ENCODE assay signal across 8 cellular contexts in genomic region chr19:638901-639250, GRCh38. TPM values are rescaled to one million over a fixed set of nuclear protein-coding genes. Genes with fewer than 3 reads are reported as not detected.
A peak's percentile ranks its signal among the peaks of the same experiment; 100 is the strongest.
DNase-seq lines count a peak whose midpoint lies in the region; ATAC-seq and TF ChIP-seq lines count a peak whose summit lies in the region.
"Had no signal": no experiment of that assay in that cellular context is flagged by ENCODE, and none has a peak within 500 bp of the region (broad histone marks: within the 10 kb centered on the region; RNA-seq: fewer than 3 reads in every experiment).

No MANE protein-coding gene starts in this region.

- H3F3A ChIP-seq in GM23248 (ENCODE audit: insufficient read depth), result no peaks in the 10 kb centered on the region

- in situ Hi-C loops in GM23248 (cut with MboI), result no loop called here

- POLR2A ChIA-PET in WTC11 (lab: Charles Lee), result no interaction called here
- POLR2A ChIA-PET in HEK293T (lab: Yijun Ruan, JAX), result no interaction called here

- H2AFZ ChIP-seq in GM23248, result peak overlapping the region; percentile 79
- peak overlapping the region; percentile 33 for H2AFZ ChIP-seq in hepatocyte

- CTCF ChIA-PET in WTC11 (lab: Charles Lee) (no interaction called here), HEK293T (lab: Yijun Ruan, JAX) (no interaction called here)

- peak overlapping the region; percentile 68; the same call in 1 of the 2 replicates for H3K4me3 ChIP-seq in GM23248
- H3K4me3 ChIP-seq in hepatocyte, result no peak overlapping the region
- H3K4me3 ChIP-seq in skeletal muscle tissue (ENCODE audit: low read length in 3 of 3), result peak overlapping the region in 2 of 3 donors; percentile 71 to 72

- H3K4me1 Mint-ChIP-seq in WTC11, result peaks cover 8% of the 10 kb centered on the region

- H3K9me3 Mint-ChIP-seq in WTC11, result peaks cover 4% of the 10 kb centered on the region; the same call in 1 of the 2 replicates

- H3K9me2 ChIP-seq in GM23248 (ENCODE audit: insufficient read depth) (no peaks in the 10 kb centered on the region), hepatocyte (replicated peaks; ENCODE audit: insufficient read depth) (no peaks in the 10 kb centered on the region)

- WGBS in GM23248 (ENCODE audit: low coverage in 1 of 2, low lambda C conversion rate in 2 of 2, missing lambda C conversion rate in 2 of 2), 2 experiments, result 53 to 70% methylated on average over 10 to 16 of the region's 17 CpGs
- WGBS in hepatocyte (ENCODE audit: low lambda C conversion rate, missing lambda C conversion rate), result 82% methylated on average over 16 of the region's 17 CpGs

- H3K4me2 ChIP-seq in GM23248 (ENCODE audit: unreplicated experiment), result peak overlapping the region; percentile 91
- peak overlapping the region; percentile 90 for H3K4me2 ChIP-seq in hepatocyte

- H3K27ac ChIP-seq in GM23248, result no peak overlapping the region
- H3K27ac ChIP-seq in hepatocyte, result no peak overlapping the region
- no peak overlapping the region for H3K27ac ChIP-seq in skeletal muscle tissue (ENCODE audit: low read depth, low read length)

- DNase-seq in GM23248 (no peak), WTC11 (ENCODE audit: low spot score) (no peak), hepatocyte (ENCODE audit: low spot score) (no peak), HEK293T (ENCODE audit: extremely low spot score) (no peak), kidney glomerular epithelial cell (lab: John Stamatoyannopoulos, UW) (no peak)
- DNase-seq: NCI-H1436 treated with DMSO at 0.1 percent for 48 hours had no signal

- no peak overlapping the region for H3K27ac Mint-ChIP-seq in WTC11

- H3K4me1 ChIP-seq in GM23248 (ENCODE audit: insufficient read depth) (no peaks in the 10 kb centered on the region), hepatocyte (ENCODE audit: insufficient read depth) (peaks cover 5% of the 10 kb centered on the region), skeletal muscle tissue (ENCODE audit: control insufficient read depth in 3 of 3, insufficient read depth in 3 of 3, low read length in 3 of 3) (peaks cover 12 to 16% (median 14%) of the 10 kb centered on the region in 3 donors)

- no peaks in the 10 kb centered on the region for H3K36me3 Mint-ChIP-seq in WTC11

- no peaks in the 10 kb centered on the region for H3K36me3 ChIP-seq in GM23248 (ENCODE audit: low read depth)
- no peaks in the 10 kb centered on the region for H3K36me3 ChIP-seq in hepatocyte (replicated peaks; ENCODE audit: insufficient read depth, low read depth)
- H3K36me3 ChIP-seq in skeletal muscle tissue (ENCODE audit: control insufficient read depth in 3 of 3, insufficient read depth in 3 of 3, low read length in 3 of 3), result no peaks in the 10 kb centered on the region

- H3K9ac ChIP-seq in GM23248, result peak overlapping the region; percentile 65
- H3K9ac ChIP-seq in skeletal muscle tissue (ENCODE audit: low read depth in 1 of 3, low read length in 3 of 3), result peak overlapping the region in 1 of 3 donors; percentile 60

- no peaks in the 10 kb centered on the region for H3K9me3 ChIP-seq in GM23248 (ENCODE audit: low read depth)
- H3K9me3 ChIP-seq in hepatocyte (ENCODE audit: low read depth), result no peaks in the 10 kb centered on the region
- no peaks in the 10 kb centered on the region for H3K9me3 ChIP-seq in skeletal muscle tissue (ENCODE audit: control insufficient read depth in 3 of 3, low read length in 3 of 3)

- ATAC-seq in WTC11 (no peak), GM18873 (IDR thresholded peaks at IDR 0.05; ENCODE audit: low FRiP score, unreplicated experiment) (no peak)

- TF ChIP-seq CTCF in WTC11 (IDR thresholded peaks at IDR 0.05) (no peak), hepatocyte (IDR thresholded peaks at IDR 0.05; ENCODE audit: poor library complexity) (no peak)

- H3K27me3 ChIP-seq in GM23248 (replicated peaks; ENCODE audit: insufficient read depth) (no peaks in the 10 kb centered on the region), hepatocyte (no peaks in the 10 kb centered on the region), skeletal muscle tissue (ENCODE audit: control insufficient read depth in 3 of 3, insufficient read depth in 3 of 3, low read length in 3 of 3) (no peaks in the 10 kb centered on the region)

- H3K27me3 Mint-ChIP-seq in WTC11 (ENCODE audit: low read depth), result peaks cover 26% of the 10 kb centered on the region

- peak overlapping the region; percentile 76 for H3K4me3 Mint-ChIP-seq in WTC11

- H4K20me1 ChIP-seq in GM23248 (ENCODE audit: insufficient read depth) (no peaks in the 10 kb centered on the region), hepatocyte (ENCODE audit: insufficient read depth, poor library complexity, severe bottlenecking) (no peaks in the 10 kb centered on the region)

- H3K79me2 ChIP-seq in GM23248 (ENCODE audit: insufficient read depth) (peaks cover 11% of the 10 kb centered on the region), hepatocyte (peaks cover 10% of the 10 kb centered on the region)

TF ChIP-seq in WTC11, 78 proteins besides CTCF, POLR2A, EP300 and RAD21 (continues in another document):
- no peak for TF ChIP-seq GABPB1 (CRISPR knock-in tag; IDR thresholded peaks at IDR 0.05)

TF ChIP-seq in HEK293T, 16 proteins besides CTCF, POLR2A, EP300 and RAD21:
- TF ChIP-seq SUZ12 (IDR thresholded peaks at IDR 0.05) (no peak), FOXM1 (IDR thresholded peaks at IDR 0.05; ENCODE audit: borderline replicate concordance) (no peak), TARDBP (IDR thresholded peaks at IDR 0.05) (no peak), FOXK2 (IDR thresholded peaks at IDR 0.05) (no peak), PKNOX1 (IDR thresholded peaks at IDR 0.05) (no peak)

RNA-seq across cellular contexts. Expression of gene FGF22, which starts 0.8 kb away (rescaled TPM):
- total RNA-seq in GM23248 (2014; rRNA removed; shearing (Covaris generic)), result 0.13 and 1.2 TPM in 2 replicates
- polyA plus RNA-seq in GM23248 (2016; fragmentation: Nextera tagmentation; extraction: Ambion mirVana) (not detected in 2 replicates), hepatocyte (0.18 and 0.70 TPM in 2 replicates)
- total RNA-seq in WTC11 (2021) (1.4 to 1.6 TPM (median 1.6 TPM) in 3 replicates), hepatocyte (0.20 TPM in 1 of 2 replicates, not detected in the other), skeletal muscle tissue (not detected)

RNA-seq across cellular contexts. Expression of gene POLRMT, which starts 5.5 kb away (rescaled TPM):
- total RNA-seq in GM23248 (2014; rRNA removed; shearing (Covaris generic)), result 36.2 and 48.8 TPM in 2 replicates
- polyA plus RNA-seq in GM23248 (2016; fragmentation: Nextera tagmentation; extraction: Ambion mirVana) (21.8 and 23.6 TPM in 2 replicates), hepatocyte (59.5 and 60.7 TPM in 2 replicates)
- total RNA-seq in WTC11 (2021) (113 to 139 TPM (median 116 TPM) in 3 replicates), hepatocyte (38.7 and 41.9 TPM in 2 replicates), skeletal muscle tissue (17.7 TPM)

RNA-seq across cellular contexts. Expression of gene RNF126, which starts 24.1 kb away (rescaled TPM):
- total RNA-seq in GM23248 (2014; rRNA removed; shearing (Covaris generic)), result 71.3 and 72.4 TPM in 2 replicates
- polyA plus RNA-seq in GM23248 (2016; fragmentation: Nextera tagmentation; extraction: Ambion mirVana) (52.7 and 58.5 TPM in 2 replicates), hepatocyte (84.7 and 89.6 TPM in 2 replicates)
- total RNA-seq in WTC11 (2021) (66.7 to 84.4 TPM (median 68.1 TPM) in 3 replicates), hepatocyte (42.7 and 43.9 TPM in 2 replicates), skeletal muscle tissue (12.0 TPM)

RNA-seq across cellular contexts. Expression of gene FSTL3, which starts 37.3 kb away (rescaled TPM):
- total RNA-seq in GM23248 (2014; rRNA removed; shearing (Covaris generic)), result 97.3 and 100 TPM in 2 replicates
- polyA plus RNA-seq in GM23248 (2016; fragmentation: Nextera tagmentation; extraction: Ambion mirVana) (39.2 and 41.4 TPM in 2 replicates), hepatocyte (171 and 209 TPM in 2 replicates)
- total RNA-seq in WTC11 (2021) (8.7 to 12.2 TPM (median 10.1 TPM) in 3 replicates), hepatocyte (106 and 131 TPM in 2 replicates), skeletal muscle tissue (7.3 TPM)

RNA-seq across cellular contexts. Expression of gene HCN2, which starts 49.2 kb away (rescaled TPM):
- 1.8 and 3.1 TPM in 2 replicates for total RNA-seq in GM23248 (2014; rRNA removed; shearing (Covaris generic))
- 0.14 TPM in 1 of 2 replicates, not detected in the other for polyA plus RNA-seq in GM23248 (2016; fragmentation: Nextera tagmentation; extraction: Ambion mirVana)
- total RNA-seq in WTC11 (2021), result 8.0 to 9.2 TPM (median 8.1 TPM) in 3 replicates
- 0.30 and 0.44 TPM in 2 replicates for total RNA-seq in hepatocyte
- 0.16 and 0.21 TPM in 2 replicates for polyA plus RNA-seq in hepatocyte
- not detected for total RNA-seq in skeletal muscle tissue
